ENCODE assay signal across 15 cellular contexts in the genomic region with DNA sequence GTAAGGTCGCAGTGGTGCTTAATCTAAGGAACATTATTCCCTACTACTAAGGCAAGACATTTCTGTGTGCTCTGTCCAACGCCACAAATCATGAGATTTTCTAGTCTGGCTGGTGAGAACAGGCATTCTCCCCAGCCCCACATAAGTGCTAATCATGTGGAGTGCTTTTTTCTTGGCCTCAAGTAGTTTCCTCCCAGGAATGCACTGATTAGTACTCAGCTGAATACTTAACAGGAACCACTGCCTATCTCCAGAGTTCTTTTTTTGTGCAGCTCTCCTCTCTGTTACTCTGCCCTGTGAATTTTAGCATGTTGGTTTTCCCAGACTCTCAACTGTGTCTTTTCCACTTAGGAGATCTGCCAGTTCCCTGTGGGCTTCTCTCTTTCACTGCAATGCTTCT.
"Had no signal": no experiment of that assay in that cellular context is flagged by ENCODE, and none has a peak within 500 bp of the region (broad histone marks: within the 10 kb centered on the region; RNA-seq: fewer than 3 reads in every experiment).

No MANE protein-coding gene starts in this region.

- H3K27me3 ChIP-seq: gastrocnemius medialis, right lobe of liver, tibial artery had no signal

- H3K4me1 ChIP-seq: gastrocnemius medialis, right lobe of liver, tibial artery had no signal

- H3K36me3 Mint-ChIP-seq: memory B cell; stimulated activated effector memory CD8-positive, alpha-beta T cell treated with anti-CD3 and anti-CD28 coated beads, Interleukin-12 subunit alpha, Interleukin-12 subunit beta, amount 100 ng/mL, for 72 hours had no signal

- H3K27ac Mint-ChIP-seq: activated naive CD8-positive, alpha-beta T cell treated with anti-CD3 and anti-CD28 coated beads, Interleukin-2, amount 50 U/mL, for 24 hours; activated T-helper 1 cell treated with anti-CD3 and anti-CD28 coated beads, Interleukin-12 subunit alpha, Interleukin-12 subunit beta, Interleukin-2, Interleukin-4 antibody, amounts not matched to agents 30 ng/mL and 10 ng/mL and 1 ng/mL, durations not matched to agents 14 hours and 24 hours and 36 hours; memory B cell; stimulated activated effector memory CD8-positive, alpha-beta T cell treated with anti-CD3 and anti-CD28 coated beads, Interleukin-12 subunit alpha, Interleukin-12 subunit beta, amount 100 ng/mL, for 72 hours had no signal

- H3K27me3 Mint-ChIP-seq: activated naive CD8-positive, alpha-beta T cell treated with anti-CD3 and anti-CD28 coated beads, Interleukin-2, amount 50 U/mL, for 24 hours; memory B cell had no signal

- H3K4me3 Mint-ChIP-seq: activated naive CD8-positive, alpha-beta T cell treated with anti-CD3 and anti-CD28 coated beads, Interleukin-2, amount 50 U/mL, for 24 hours; activated T-helper 1 cell treated with anti-CD3 and anti-CD28 coated beads, Interleukin-12 subunit alpha, Interleukin-12 subunit beta, Interleukin-2, Interleukin-4 antibody, amounts not matched to agents 30 ng/mL and 10 ng/mL and 1 ng/mL, durations not matched to agents 14 hours and 24 hours and 36 hours; memory B cell; stimulated activated effector memory CD8-positive, alpha-beta T cell treated with anti-CD3 and anti-CD28 coated beads, Interleukin-12 subunit alpha, Interleukin-12 subunit beta, amount 100 ng/mL, for 72 hours had no signal

- H3K36me3 ChIP-seq: gastrocnemius medialis, right lobe of liver, tibial artery, WERI-Rb-1 had no signal

- H3K27ac ChIP-seq: gastrocnemius medialis, right lobe of liver, tibial artery, WERI-Rb-1 had no signal

- H3K9me3 Mint-ChIP-seq: activated T-helper 1 cell treated with anti-CD3 and anti-CD28 coated beads, Interleukin-12 subunit alpha, Interleukin-12 subunit beta, Interleukin-2, Interleukin-4 antibody, amounts not matched to agents 30 ng/mL and 10 ng/mL and 1 ng/mL, durations not matched to agents 14 hours and 24 hours and 36 hours; memory B cell had no signal

- ATAC-seq: activated naive CD8-positive, alpha-beta T cell treated with anti-CD3 and anti-CD28 coated beads, Interleukin-2, amount 50 U/mL, for 24 hours; gastrocnemius medialis; right lobe of liver; stimulated activated effector memory CD8-positive, alpha-beta T cell treated with anti-CD3 and anti-CD28 coated beads, Interleukin-12 subunit alpha, Interleukin-12 subunit beta, amount 100 ng/mL, for 72 hours had no signal

- H3K9me3 ChIP-seq: gastrocnemius medialis, right lobe of liver, tibial artery had no signal

- DNase-seq: activated CD4-positive, alpha-beta T cell treated with anti-CD3 and anti-CD28 coated beads for 4 hours; activated naive CD4-positive, alpha-beta T cell treated with Interleukin-2 at 50 U/mL for 16 hours; activated naive CD8-positive, alpha-beta T cell treated with anti-CD3 and anti-CD28 coated beads, Interleukin-2, amount 50 U/mL, for 24 hours; central memory CD4-positive, alpha-beta T cell; cortex of kidney; effector CD8-positive, alpha-beta T cell; gastrocnemius medialis; right lobe of liver; T1000; tibial artery; WERI-Rb-1 had no signal

- H3K4me3 ChIP-seq: gastrocnemius medialis, right lobe of liver, tibial artery had no signal

- FAIRE-seq: astrocyte had no signal

- H3K4me1 Mint-ChIP-seq: activated naive CD8-positive, alpha-beta T cell treated with anti-CD3 and anti-CD28 coated beads, Interleukin-2, amount 50 U/mL, for 24 hours; memory B cell; stimulated activated effector memory CD8-positive, alpha-beta T cell treated with anti-CD3 and anti-CD28 coated beads, Interleukin-12 subunit alpha, Interleukin-12 subunit beta, amount 100 ng/mL, for 72 hours had no signal
